In genomic region chr12:76144253-76144564, GRCh38 we compare ENCODE assay signal across 8 cellular contexts. TPM values are rescaled to one million over a fixed set of nuclear protein-coding genes. Genes with fewer than 3 reads are reported as not detected.
DNase-seq lines count a peak whose midpoint lies in the region; ATAC-seq and TF ChIP-seq lines count a peak whose summit lies in the region.

No MANE protein-coding gene starts in this region.

- no TSS peak for BruUV-seq in OCI-LY7 (replicated peaks; lab: Mats Ljungman, UMichigan)

- H3K27me3 Mint-ChIP-seq in CD8-positive, alpha-beta memory T cell = peaks cover 0 to 3% of the 10 kb centered on the region in 2 donors
- peaks cover 9% of the 10 kb centered on the region for H3K27me3 Mint-ChIP-seq in activated CD4-positive, alpha-beta T cell treated with anti-CD3 and anti-CD28 coated beads, Interleukin-2, amount 10 ng/mL, durations not matched to agents 24 days and 14 days

- no peaks in the 10 kb centered on the region for H3K36me3 Mint-ChIP-seq in CD8-positive, alpha-beta memory T cell
- H3K36me3 Mint-ChIP-seq in activated CD4-positive, alpha-beta T cell treated with anti-CD3 and anti-CD28 coated beads, Interleukin-2, amount 10 ng/mL, durations not matched to agents 24 days and 14 days (ENCODE audit: low read depth) = no peaks in the 10 kb centered on the region

- no peak overlapping the region for H3K27ac ChIP-seq in CD8-positive, alpha-beta memory T cell (ENCODE audit: low read depth, low read length)
- H3K27ac ChIP-seq in OCI-LY7 (ENCODE audit: low read depth, low read length, poor library complexity, severe bottlenecking) = no peak overlapping the region

- ATAC-seq in HG02763 (IDR thresholded peaks at IDR 0.05; ENCODE audit: unreplicated experiment) = peak; percentile 32
- no peak for ATAC-seq in HG03457 (IDR thresholded peaks at IDR 0.05; ENCODE audit: unreplicated experiment)
- ATAC-seq in GM19452 (IDR thresholded peaks at IDR 0.05; ENCODE audit: unreplicated experiment) = no peak

- intact Hi-C loops in activated CD4-positive, alpha-beta T cell treated with anti-CD3 and anti-CD28 coated beads, Interleukin-2, amount 10 ng/mL, durations not matched to agents 24 days and 14 days (cut with micrococcal nuclease) = no loop called here
- intact Hi-C loops in OCI-LY7 (cut with micrococcal nuclease; ENCODE audit: unreplicated experiment) = no loop called here

- no peaks in the 10 kb centered on the region for H4K20me1 ChIP-seq in OCI-LY7 (ENCODE audit: insufficient read depth, low read length)

- H3K4me3 ChIP-seq in CD8-positive, alpha-beta memory T cell (ENCODE audit: low read length) = no peak overlapping the region
- H3K4me3 ChIP-seq in OCI-LY7 (ENCODE audit: low read depth, low read length, poor library complexity, severe bottlenecking) = no peak overlapping the region

- H3K36me3 ChIP-seq in CD8-positive, alpha-beta memory T cell (ENCODE audit: insufficient read depth, low read length) = no peaks in the 10 kb centered on the region
- no peaks in the 10 kb centered on the region for H3K36me3 ChIP-seq in OCI-LY7 (ENCODE audit: insufficient read depth, low read length)

- H3K9me3 ChIP-seq in CD8-positive, alpha-beta memory T cell (ENCODE audit: low read length) = no peaks in the 10 kb centered on the region
- H3K9me3 ChIP-seq in OCI-LY7 (ENCODE audit: low read length) = no peaks in the 10 kb centered on the region

- no peak overlapping the region for H3K4me2 ChIP-seq in OCI-LY7 (ENCODE audit: low read length)

- peak in 3 of 5 donors; percentile 46 to 54 (median 49) for DNase-seq in CD8-positive, alpha-beta memory T cell
- no peak for DNase-seq in activated CD4-positive, alpha-beta T cell treated with anti-CD3 and anti-CD28 coated beads, Interleukin-2, amount 10 ng/mL, durations not matched to agents 24 days and 14 days
- peak; percentile 55 for DNase-seq in left kidney (ENCODE audit: low read depth, low spot score)
- DNase-seq in OCI-LY7 (ENCODE audit: low spot score) = no peak
- DNase-seq in ureter (ENCODE audit: low spot score) = no peak

- H3K27me3 ChIP-seq in CD8-positive, alpha-beta memory T cell (ENCODE audit: insufficient read depth, low read length, poor library complexity, severe bottlenecking) = no peaks in the 10 kb centered on the region

- no peak for TF ChIP-seq CTCF in OCI-LY7 (conservative IDR thresholded peaks at IDR 0.05; ENCODE audit: low read length)

- peaks cover 16% of the 10 kb centered on the region for H3K4me1 ChIP-seq in CD8-positive, alpha-beta memory T cell (ENCODE audit: insufficient read depth, low read length)
- H3K4me1 ChIP-seq in OCI-LY7 (ENCODE audit: insufficient read depth, low read length, poor library complexity, severe bottlenecking) = no peaks in the 10 kb centered on the region

- H3K9me2 ChIP-seq in OCI-LY7 (ENCODE audit: insufficient read depth, low read length) = no peaks in the 10 kb centered on the region

- no peak overlapping the region for H2AFZ ChIP-seq in OCI-LY7 (ENCODE audit: low read length)

- POLR2A ChIA-PET in CD8-positive, alpha-beta memory T cell (lab: Charles Lee) = no interaction called here
- POLR2A ChIA-PET in OCI-LY7 (lab: Charles Lee) = interaction anchor here (0.6 to 2.0 kb wide), 4 partner anchors 9 to 1886 kb away, joined by 3 to 4 read pairs (median 3); no protein-coding TSS in a partner anchor

- H3K79me2 ChIP-seq in OCI-LY7 (ENCODE audit: insufficient read depth, low read depth, low read length) = no peaks in the 10 kb centered on the region

- peak overlapping the region in 3 of 7 donors; percentile 0 to 12 (median 7) for H3K4me3 Mint-ChIP-seq in CD8-positive, alpha-beta memory T cell
- H3K4me3 Mint-ChIP-seq in activated CD4-positive, alpha-beta T cell treated with anti-CD3 and anti-CD28 coated beads, Interleukin-2, amount 10 ng/mL, durations not matched to agents 24 days and 14 days = peak overlapping the region; percentile 9

- CTCF ChIA-PET in CD8-positive, alpha-beta memory T cell (lab: Charles Lee) = interaction anchor here (1.0 to 1.2 kb wide), 2 partner anchors 12 to 14 kb away, joined by 4 read pairs; no protein-coding TSS in a partner anchor
- CTCF ChIA-PET in OCI-LY7 (lab: Charles Lee; ENCODE audit: unreplicated experiment) = no interaction called here

- peaks cover 19 to 22% (median 20%) of the 10 kb centered on the region in 3 donors for H3K4me1 Mint-ChIP-seq in CD8-positive, alpha-beta memory T cell
- peaks cover 18% of the 10 kb centered on the region for H3K4me1 Mint-ChIP-seq in activated CD4-positive, alpha-beta T cell treated with anti-CD3 and anti-CD28 coated beads, Interleukin-2, amount 10 ng/mL, durations not matched to agents 24 days and 14 days

- H3K9me3 Mint-ChIP-seq in CD8-positive, alpha-beta memory T cell = no peaks in the 10 kb centered on the region
- peaks cover 4% of the 10 kb centered on the region for H3K9me3 Mint-ChIP-seq in activated CD4-positive, alpha-beta T cell treated with anti-CD3 and anti-CD28 coated beads, Interleukin-2, amount 10 ng/mL, durations not matched to agents 24 days and 14 days

- H3K27ac Mint-ChIP-seq in CD8-positive, alpha-beta memory T cell = peak overlapping the region in 4 of 8 donors; percentile 13 to 51 (median 41)
- H3K27ac Mint-ChIP-seq in activated CD4-positive, alpha-beta T cell treated with anti-CD3 and anti-CD28 coated beads, Interleukin-2, amount 10 ng/mL, durations not matched to agents 24 days and 14 days = no peak overlapping the region

RNA-seq across cellular contexts. Expression of gene NAP1L1, which starts 59.7 kb away (rescaled TPM):
- total RNA-seq in CD8-positive, alpha-beta memory T cell = 100 to 1,000 TPM; 926 to 964 TPM
- 166 TPM for polyA plus RNA-seq in CD8-positive, alpha-beta memory T cell
- total RNA-seq in activated CD4-positive, alpha-beta T cell treated with anti-CD3 and anti-CD28 coated beads, Interleukin-2, amount 10 ng/mL, durations not matched to agents 24 days and 14 days = 652 and 689 TPM in 2 replicates
- total RNA-seq in OCI-LY7 (2014; rRNA removed; shearing (Covaris generic)) = 348 and 487 TPM in 2 replicates
- total RNA-seq in OCI-LY7 (2022) = 904 and 1,048 TPM in 2 replicates
- total RNA-seq in ureter = 329 TPM

Comparison
In these comparisons a context has a peak if more than half of its experiments do, and no peak if none do; other contexts are left out.
1. DNase-seq: peak in CD8-positive, alpha-beta memory T cell (3 of 5) and left kidney (single experiment); none in activated CD4-positive, alpha-beta T cell treated with anti-CD3 and anti-CD28 coated beads, Interleukin-2, amount 10 ng/mL, durations not matched to agents 24 days and 14 days (single experiment), OCI-LY7 (single experiment) and ureter (single experiment).